In the genomic region with DNA sequence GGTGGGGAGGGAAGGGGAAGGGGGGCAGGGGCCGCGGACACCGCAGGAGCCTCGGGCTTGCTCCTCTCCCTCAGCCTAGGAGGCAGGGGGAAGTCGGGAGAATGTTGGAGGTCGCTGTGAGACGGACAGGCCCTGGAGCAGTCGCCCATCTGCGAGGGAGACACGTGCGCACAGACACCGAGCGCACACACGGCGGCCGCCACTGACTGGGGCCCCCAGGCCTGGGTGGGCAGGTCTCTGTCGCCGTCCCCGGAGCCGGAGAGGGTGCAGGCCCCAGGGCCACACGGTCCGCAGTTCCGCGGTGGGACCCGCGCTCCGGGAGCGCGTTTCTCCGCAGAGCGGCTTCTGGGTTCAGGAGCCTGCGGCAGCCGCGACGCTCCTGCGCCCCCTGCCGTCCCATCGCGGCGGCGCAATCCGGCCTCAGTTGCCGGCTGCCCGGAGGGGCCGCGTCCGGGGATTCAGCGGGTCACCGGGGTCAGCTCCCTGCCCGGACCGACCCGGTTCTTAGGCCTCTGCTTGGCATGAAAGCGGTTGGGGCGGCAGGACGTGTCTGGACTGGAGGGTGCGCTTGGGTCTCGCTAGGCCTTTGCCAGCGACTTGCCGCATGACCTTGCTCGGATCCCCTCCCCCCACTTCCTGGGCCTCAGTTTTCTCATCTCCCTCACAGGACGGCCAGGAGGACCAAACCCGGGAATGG, we compare ENCODE assay signal across 8 cellular contexts. TPM values are rescaled to one million over a fixed set of nuclear protein-coding genes. Genes with fewer than 3 reads are reported as not detected.
A peak's percentile ranks its signal among the peaks of the same experiment; 100 is the strongest.
DNase-seq lines count a peak whose midpoint lies in the region; ATAC-seq and TF ChIP-seq lines count a peak whose summit lies in the region.

No MANE protein-coding gene starts in this region.

- H2AFZ ChIP-seq in PC-9, result peak overlapping the region; percentile 85
- H2AFZ ChIP-seq in fibroblast of lung (ENCODE audit: low read length), result peak overlapping the region; percentile 54

- 1 to 3% (median 3%) methylated on average over 19 to 62 of the region's 62 CpGs for WGBS in stomach, 5 donors

- H3K4me1 Mint-ChIP-seq in HFFc6 (ENCODE audit: low read depth), result peaks cover 7% of the 10 kb centered on the region
- H3K4me1 Mint-ChIP-seq in nephron progenitor cell, result no peaks in the 10 kb centered on the region

- H3K27me3 ChIP-seq in PC-9 (ENCODE audit: insufficient read depth, low read depth) (peaks cover 16% of the 10 kb centered on the region), fibroblast of lung (ENCODE audit: control insufficient read depth, insufficient read depth, low read length) (peaks cover 17% of the 10 kb centered on the region), stomach (peaks cover 0 to 49% (median 32%) of the 10 kb centered on the region in 3 donors)

- no peak for DNase-seq in HFFc6
- peak in 1 of 2 experiments; percentile 71 for DNase-seq in PC-9
- DNase-seq in activated T-helper 1 cell treated with Interleukin-2 at 50 U/mL for 16 hours (ENCODE audit: low read depth), result peak; percentile 41
- DNase-seq in fibroblast of lung (ENCODE audit: low read depth in 2 of 2), result peak; percentile 33 to 39
- DNase-seq in nephron progenitor cell, result peak; percentile 83
- DNase-seq in stomach, result peak; percentile 56

- intact Hi-C loops in PC-9 (cut with micrococcal nuclease; ENCODE audit: unreplicated experiment) (loop anchor here (1.0 to 2.0 kb wide), 3 partner anchors 44 to 172 kb away; no protein-coding TSS in a partner anchor), stomach (cut with DNase I; ENCODE audit: low total_unique reads) (loop anchor here (2.0 to 10.0 kb wide), 2 partner anchors 54 to 168 kb away; no protein-coding TSS in a partner anchor)

- peak overlapping the region; percentile 90 for H3K4me2 ChIP-seq in PC-9
- peak overlapping the region; percentile 69 for H3K4me2 ChIP-seq in fibroblast of lung (ENCODE audit: extremely low read depth, insufficient read depth, low read length)

- no peaks in the 10 kb centered on the region for H3K36me3 ChIP-seq in PC-9 (ENCODE audit: low read depth)
- no peaks in the 10 kb centered on the region for H3K36me3 ChIP-seq in fibroblast of lung (ENCODE audit: control insufficient read depth, insufficient read depth, low read length)
- H3K36me3 ChIP-seq in stomach, result no peaks in the 10 kb centered on the region

- H4K20me1 ChIP-seq in PC-9 (ENCODE audit: insufficient read depth), result no peaks in the 10 kb centered on the region
- H4K20me1 ChIP-seq in fibroblast of lung (ENCODE audit: control insufficient read depth, extremely low read depth, insufficient read depth, low read length), result no peaks in the 10 kb centered on the region

- peak; percentile 98 for TF ChIP-seq CTCF in C4-2B (conservative IDR thresholded peaks at IDR 0.05)
- TF ChIP-seq CTCF in HFFc6 (IDR thresholded peaks at IDR 0.05), result peak; percentile 97
- peak; percentile 94 for TF ChIP-seq CTCF in PC-9 (conservative IDR thresholded peaks at IDR 0.05)
- peak; percentile 56 to 72 for TF ChIP-seq CTCF in fibroblast of lung (conservative IDR thresholded peaks at IDR 0.05 in 1 of 2, IDR thresholded peaks at IDR 0.05 in 1 of 2; ENCODE audit: low read depth in 1 of 2, low read length in 2 of 2)
- peak; percentile 95 for TF ChIP-seq CTCF in nephron progenitor cell (IDR thresholded peaks at IDR 0.05)
- peak in 5 of 7 experiments; percentile 85 to 97 (median 93) for TF ChIP-seq CTCF in stomach (IDR thresholded peaks at IDR 0.05)

- peaks cover 6% of the 10 kb centered on the region for H3K27me3 Mint-ChIP-seq in HFFc6 (ENCODE audit: insufficient read depth)
- H3K27me3 Mint-ChIP-seq in nephron progenitor cell (ENCODE audit: low read depth, poor library complexity), result peaks cover 34% of the 10 kb centered on the region

- H3K4me3 ChIP-seq in PC-9, result peak overlapping the region; percentile 74
- peak overlapping the region in 2 of 4 experiments; percentile 17 for H3K4me3 ChIP-seq in fibroblast of lung (replicated peaks in 1 of 4; ENCODE audit: control extremely low read depth in 1 of 4, insufficient read depth in 1 of 4, low read depth in 3 of 4, low read length in 4 of 4)
- H3K4me3 ChIP-seq in stomach, result peak overlapping the region; percentile 57 to 70 (median 64)

- H3K27ac ChIP-seq in C4-2B, result peak overlapping the region; percentile 14; the same call in 1 of the 2 replicates
- no peak overlapping the region for H3K27ac ChIP-seq in PC-9
- no peak overlapping the region for H3K27ac ChIP-seq in fibroblast of lung (ENCODE audit: insufficient read depth, low read length)
- peak overlapping the region in 4 of 5 donors; percentile 29 to 68 (median 62) for H3K27ac ChIP-seq in stomach

- no peak for ATAC-seq in HG03469 (IDR thresholded peaks at IDR 0.05; ENCODE audit: unreplicated experiment)

- BruUV-seq in PC-9 (replicated peaks; lab: Mats Ljungman, UMichigan), result no TSS peak

- H3K9me3 ChIP-seq in PC-9 (ENCODE audit: insufficient read depth, low read depth), result no peaks in the 10 kb centered on the region
- no peaks in the 10 kb centered on the region for H3K9me3 ChIP-seq in fibroblast of lung (ENCODE audit: control insufficient read depth, insufficient read depth, low read depth, low read length)
- no peaks in the 10 kb centered on the region for H3K9me3 ChIP-seq in stomach

- CTCF ChIA-PET in PC-9 (lab: Charles Lee), result interaction anchor here (1.0 to 1.9 kb wide), 3 partner anchors 44 to 172 kb away, joined by 3 to 9 read pairs (median 6); no protein-coding TSS in a partner anchor

- H3F3A ChIP-seq in PC-9 (ENCODE audit: insufficient read depth, low read depth), result peaks cover 12% of the 10 kb centered on the region

- H3K4me3 Mint-ChIP-seq in HFFc6 (peak overlapping the region; percentile 27; the same call in 1 of the 2 replicates), nephron progenitor cell (peak overlapping the region; percentile 66)

- no peak for TF ChIP-seq EP300 in stomach (IDR thresholded peaks at IDR 0.05)

- no peak for TF ChIP-seq POLR2A in stomach (IDR thresholded peaks at IDR 0.05)

- H3K36me3 Mint-ChIP-seq in HFFc6 (ENCODE audit: low read depth) (no peaks in the 10 kb centered on the region), nephron progenitor cell (ENCODE audit: low read depth) (no peaks in the 10 kb centered on the region)

- no peak overlapping the region for H3K9ac ChIP-seq in fibroblast of lung (ENCODE audit: insufficient read depth, low read length)

- H3K27ac Mint-ChIP-seq in HFFc6 (no peak overlapping the region), nephron progenitor cell (no peak overlapping the region)

- H3K4me1 ChIP-seq in PC-9 (replicated peaks; ENCODE audit: insufficient read depth), result peaks cover 18% of the 10 kb centered on the region
- no peaks in the 10 kb centered on the region for H3K4me1 ChIP-seq in fibroblast of lung (ENCODE audit: control insufficient read depth, extremely low read depth, insufficient read depth, low read length)
- peaks cover 17 to 41% (median 30%) of the 10 kb centered on the region in 4 donors for H3K4me1 ChIP-seq in stomach

- H3K79me2 ChIP-seq in PC-9 (ENCODE audit: low read depth), result peaks cover 8% of the 10 kb centered on the region; the same call in 1 of the 2 replicates
- no peaks in the 10 kb centered on the region for H3K79me2 ChIP-seq in fibroblast of lung (ENCODE audit: control insufficient read depth, insufficient read depth, low read length)

- no peaks in the 10 kb centered on the region for H3K9me3 Mint-ChIP-seq in HFFc6
- no peaks in the 10 kb centered on the region for H3K9me3 Mint-ChIP-seq in nephron progenitor cell

- H3K9me2 ChIP-seq in PC-9 (ENCODE audit: insufficient read depth), result no peaks in the 10 kb centered on the region

- POLR2A ChIA-PET in PC-9 (lab: Charles Lee; ENCODE audit: unreplicated experiment), result no interaction called here

RNA-seq across cellular contexts. Expression of gene PDE2A, which starts 31.3 kb away (rescaled TPM):
- total RNA-seq in HFFc6 (2021; fragmentation: NEBNext Ultra II Directional; extraction: Animal tissue kit (Norgen Biotek cat#: 25700)), result under 1 TPM; 0.07 to 0.57 (median 0.40) TPM
- total RNA-seq in PC-9 (2021) (9.6 and 12.0 TPM in 2 replicates), fibroblast of lung (0.50 and 0.77 TPM in 2 replicates), stomach (100 to 1,000 TPM in 2 of 5 donors, 10 to 100 TPM in 2, 1 to 10 TPM in 1; 3.5 to 548 (median 35.8) TPM)
- polyA plus RNA-seq in fibroblast of lung (0.08 and 2.6 TPM in 2 replicates), stomach (10 to 100 TPM in 2 of 3 donors, 1 to 10 TPM in 1; 4.7 to 17.8 (median 14.1) TPM)
- polyA plus RNA-seq in fibroblast of lung (2012), result 0.16 and 3.0 TPM in 2 replicates
- polyA minus RNA-seq in fibroblast of lung (ENCODE audit: low replicate concordance), result 28.7 TPM in 1 of 2 replicates, not detected in the other

Comparison
In these comparisons a context has a peak if more than half of its experiments do, and no peak if none do; other contexts are left out.
1. H3K27ac ChIP-seq: peak in C4-2B (single experiment) and stomach (4 of 5); none in PC-9 (single experiment) and fibroblast of lung (single experiment).
2. Peak in every context shown above with its lines, with median percentiles within 50 percentile points of each other: CTCF ChIP-seq.